2 cellular contexts compared by ENCODE assay signal in the genomic region with DNA sequence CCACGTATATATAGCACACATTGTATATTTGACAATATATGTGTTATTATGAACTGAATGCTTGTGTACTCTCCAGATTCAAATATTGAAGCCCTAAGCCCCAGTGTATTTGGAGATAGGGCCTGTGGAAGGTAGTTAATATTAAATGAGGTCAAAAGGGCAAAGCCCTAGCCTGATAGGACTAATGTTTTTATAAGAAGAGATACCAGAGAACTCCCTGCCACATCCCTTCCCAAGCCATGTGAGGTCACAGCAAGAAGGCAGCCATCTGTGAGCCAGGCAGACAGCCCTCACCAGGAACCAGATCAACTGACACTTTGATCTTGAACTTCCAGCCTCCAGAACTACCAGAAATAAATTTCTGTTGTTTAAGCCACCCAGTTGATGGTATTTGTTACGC.
TF ChIP-seq lines count a peak whose summit lies in the region.

No MANE protein-coding gene starts in this region.

TF ChIP-seq in liver, 16 proteins besides CTCF, POLR2A, EP300 and RAD21 (continued from another document):
- TF ChIP-seq ZBTB33 (IDR thresholded peaks at IDR 0.05): no peak

TF ChIP-seq in HepG2, 621 proteins besides CTCF, POLR2A, EP300 and RAD21 (continued from another document):
- TF ChIP-seq AKNA (CRISPR knock-in tag; IDR thresholded peaks at IDR 0.05; ENCODE audit: borderline replicate concordance) (no peak), ZNF251 (CRISPR knock-in tag; IDR thresholded peaks at IDR 0.05) (no peak), FOXM1 (CRISPR knock-in tag; IDR thresholded peaks at IDR 0.05) (no peak), DNMT1 (CRISPR knock-in tag; IDR thresholded peaks at IDR 0.05) (no peak), ZFP36L2 (CRISPR knock-in tag; IDR thresholded peaks at IDR 0.05) (no peak), DZIP1 (CRISPR knock-in tag; IDR thresholded peaks at IDR 0.05) (no peak), ZNF3 (CRISPR knock-in tag; IDR thresholded peaks at IDR 0.05) (no peak), KIAA2018 (CRISPR knock-in tag; IDR thresholded peaks at IDR 0.05; ENCODE audit: borderline replicate concordance) (no peak)
